In genomic region chr13:100588350-100589177, GRCh38 we compare ENCODE assay signal across 8 cellular contexts. TPM values are rescaled to one million over a fixed set of nuclear protein-coding genes. Genes with fewer than 3 reads are reported as not detected.
DNase-seq lines count a peak whose midpoint lies in the region; ATAC-seq lines count a peak whose summit lies in the region.

Gene GGACT, minus strand, starts transcription at chr13:100588789. Its CDS starts 56,198 bp downstream, at chr13:100532591.

- H3K36me3 ChIP-seq in HUES48 (ENCODE audit: control insufficient read depth, insufficient read depth, low read length) = no peaks in the 10 kb centered on the region
- no peaks in the 10 kb centered on the region for H3K36me3 ChIP-seq in SJSA1

- H3K9me3 ChIP-seq in HUES48 (ENCODE audit: control insufficient read depth, insufficient read depth, low read length) = no peaks in the 10 kb centered on the region
- no peaks in the 10 kb centered on the region for H3K9me3 ChIP-seq in SJSA1 (replicated peaks)

- no peaks in the 10 kb centered on the region for H3K36me3 Mint-ChIP-seq in activated naive CD4-positive, alpha-beta T cell treated with anti-CD3 and anti-CD28 coated beads, Interleukin-2, amount 50 U/mL, for 24 hours

- intact Hi-C loops in Right ventricle myocardium superior (cut with DNase I) = no loop called here
- intact Hi-C loops in posterior cingulate gyrus (cut with DNase I) = no loop called here

- peak within 1 kb of the TSS; percentile 73 for H3K9ac ChIP-seq in HUES48 (ENCODE audit: low read depth, low read length)

- H3K27me3 ChIP-seq in HUES48 (ENCODE audit: control insufficient read depth, insufficient read depth, low read length) = peaks cover 8% of the 10 kb centered on the region; the same call in 1 of the 2 replicates
- no peaks in the 10 kb centered on the region for H3K27me3 ChIP-seq in SJSA1 (replicated peaks)

- no peak within 1 kb of the TSS for H3K27ac ChIP-seq in HUES48 (ENCODE audit: low read depth, low read length)
- H3K27ac ChIP-seq in SJSA1 = peak within 1 kb of the TSS; percentile 78

- DNase-seq in EH (ENCODE audit: low read depth) (peak; percentile 60), SJSA1 (ENCODE audit: low read depth in 1 of 2, low spot score in 2 of 2) (peak; percentile 48 to 52), Right ventricle myocardium superior (peak; percentile 87), posterior cingulate gyrus (peak; percentile 16 to 92 (median 60)), ureter (ENCODE audit: low spot score) (peak; percentile 73)

- peaks cover 50% of the 10 kb centered on the region for H3K4me1 Mint-ChIP-seq in activated naive CD4-positive, alpha-beta T cell treated with anti-CD3 and anti-CD28 coated beads, Interleukin-2, amount 50 U/mL, for 24 hours

- H3K27ac Mint-ChIP-seq in activated naive CD4-positive, alpha-beta T cell treated with anti-CD3 and anti-CD28 coated beads, Interleukin-2, amount 50 U/mL, for 24 hours = peak within 1 kb of the TSS; percentile 96

- peak within 1 kb of the TSS; percentile 90 for H3K4me3 Mint-ChIP-seq in activated naive CD4-positive, alpha-beta T cell treated with anti-CD3 and anti-CD28 coated beads, Interleukin-2, amount 50 U/mL, for 24 hours

- H3K9me3 Mint-ChIP-seq in activated naive CD4-positive, alpha-beta T cell treated with anti-CD3 and anti-CD28 coated beads, Interleukin-2, amount 50 U/mL, for 24 hours = no peaks in the 10 kb centered on the region

- no peaks in the 10 kb centered on the region for H3K27me3 Mint-ChIP-seq in activated naive CD4-positive, alpha-beta T cell treated with anti-CD3 and anti-CD28 coated beads, Interleukin-2, amount 50 U/mL, for 24 hours

- H3K4me1 ChIP-seq in HUES48 (ENCODE audit: control insufficient read depth, insufficient read depth, low read length) = no peaks in the 10 kb centered on the region; the same call in 1 of the 2 replicates
- peaks cover 18% of the 10 kb centered on the region for H3K4me1 ChIP-seq in SJSA1 (replicated peaks)

- H3K4me3 ChIP-seq in HUES48 (ENCODE audit: low read depth, low read length) = peak within 1 kb of the TSS; percentile 81
- H3K4me3 ChIP-seq in SJSA1 = peak within 1 kb of the TSS; percentile 76

- ATAC-seq in GM21390 (IDR thresholded peaks at IDR 0.05; ENCODE audit: unreplicated experiment) = peak; percentile 95
- ATAC-seq in Right ventricle myocardium superior (ENCODE audit: poor library complexity) = peak; percentile 97

RNA-seq across cellular contexts. Expression of gene GGACT, which starts in this region (rescaled TPM):
- 1.1 and 1.8 TPM in 2 replicates for total RNA-seq in SJSA1 (2014; rRNA removed; shearing (Covaris generic))
- 1.8 TPM for total RNA-seq in Right ventricle myocardium superior
- total RNA-seq in ureter = 8.5 TPM
